In the genomic region with DNA sequence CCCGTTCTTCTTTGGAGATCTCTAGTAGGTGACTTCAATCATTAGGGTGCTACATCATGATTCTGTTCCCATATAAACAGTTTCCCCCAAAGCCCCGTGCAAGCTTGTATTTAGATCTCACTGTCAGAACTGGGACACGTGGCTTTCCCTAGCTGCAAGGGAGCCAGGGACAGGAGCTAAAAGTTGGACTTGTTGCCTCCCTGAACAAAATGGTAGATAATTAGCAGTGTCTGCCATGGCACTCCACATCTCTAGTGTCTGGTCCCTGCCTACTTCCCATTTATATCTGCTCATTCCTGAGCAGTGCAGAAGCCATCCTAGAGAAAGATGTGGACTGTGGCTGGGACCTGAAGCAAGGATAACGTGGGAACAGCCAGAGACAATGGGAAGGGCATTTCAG, we compare ENCODE assay signal across 28 cellular contexts.
"Had no signal": no experiment of that assay in that cellular context is flagged by ENCODE, and none has a peak within 500 bp of the region (broad histone marks: within the 10 kb centered on the region; RNA-seq: fewer than 3 reads in every experiment).

No MANE protein-coding gene starts in this region.

- H3K4me2 ChIP-seq: hepatocyte had no signal

- H3K4me3 Mint-ChIP-seq: dendritic cell treated with granulocyte-macrophage colony-stimulating factor and Interleukin-4, amounts not matched to agents 40 ng/mL and 50 ng/mL, for 4 days; effector memory CD8-positive, alpha-beta T cell; endodermal cell had no signal

- H3K4me3 ChIP-seq: colonic mucosa, coronary artery, dorsolateral prefrontal cortex, esophagus muscularis mucosa, esophagus squamous epithelium, gastrocnemius medialis, gastroesophageal sphincter, heart left ventricle, heart right ventricle, hepatocyte had no signal

- H3K79me2 ChIP-seq: hepatocyte had no signal

- ATAC-seq: effector memory CD8-positive, alpha-beta T cell; foreskin keratinocyte; gastrocnemius medialis; gastroesophageal sphincter; heart left ventricle; heart right ventricle had no signal

- FAIRE-seq: endometrium, endothelial cell of umbilical vein, frontal cortex had no signal

- DNase-seq: colonic mucosa; cortex of kidney; dermis blood vessel endothelial cell; dorsolateral prefrontal cortex; effector CD4-positive, alpha-beta T cell; effector CD8-positive, alpha-beta T cell; effector memory CD4-positive, alpha-beta T cell; effector memory CD8-positive, alpha-beta T cell; endodermal cell; erythroblast; esophagus squamous epithelium; foreskin fibroblast; foreskin keratinocyte; foreskin melanocyte; gastrocnemius medialis; glutamatergic neuron; head of caudate nucleus; heart left ventricle; heart right ventricle had no signal

- H3K27ac Mint-ChIP-seq: dendritic cell treated with granulocyte-macrophage colony-stimulating factor and Interleukin-4, amounts not matched to agents 40 ng/mL and 50 ng/mL, for 4 days; effector memory CD8-positive, alpha-beta T cell; endodermal cell had no signal

- H3K9me3 Mint-ChIP-seq: dendritic cell treated with granulocyte-macrophage colony-stimulating factor and Interleukin-4, amounts not matched to agents 40 ng/mL and 50 ng/mL, for 4 days had no signal

- H3K27ac ChIP-seq: colonic mucosa, coronary artery, dorsolateral prefrontal cortex, epithelial cell of prostate, esophagus muscularis mucosa, esophagus squamous epithelium, foreskin keratinocyte, gastrocnemius medialis, gastroesophageal sphincter, heart left ventricle, heart right ventricle, hepatocyte had no signal

- H3K27me3 ChIP-seq: colonic mucosa, dorsolateral prefrontal cortex, esophagus muscularis mucosa, esophagus squamous epithelium, foreskin keratinocyte, gastrocnemius medialis, gastroesophageal sphincter, heart left ventricle, hepatocyte had no signal

- H3K9me3 ChIP-seq: colonic mucosa, esophagus squamous epithelium, gastrocnemius medialis had no signal

- H3K4me1 ChIP-seq: colonic mucosa, foreskin keratinocyte, gastrocnemius medialis, heart left ventricle, heart right ventricle had no signal

- H2AFZ ChIP-seq: hepatocyte had no signal

- H3K36me3 ChIP-seq: colonic mucosa, esophagus muscularis mucosa, esophagus squamous epithelium, gastrocnemius medialis, gastroesophageal sphincter, heart left ventricle, heart right ventricle had no signal
